Comparison of ENCODE assay signal across 8 cellular contexts in genomic region chr9:27276182-27277030, GRCh38. TPM values are rescaled to one million over a fixed set of nuclear protein-coding genes. Genes with fewer than 3 reads are reported as not detected.
DNase-seq lines count a peak whose midpoint lies in the region; ATAC-seq and TF ChIP-seq lines count a peak whose summit lies in the region.

No MANE protein-coding gene starts in this region.

- intact Hi-C loops in dorsolateral prefrontal cortex (cut with DNase I), result loop anchor here (10.0 kb wide), 2 partner anchors 242 to 268 kb away; no protein-coding TSS in a partner anchor

- H3K4me3 ChIP-seq in Jurkat, Clone E6-1 (ENCODE audit: low read length), result no peak overlapping the region
- H3K4me3 ChIP-seq in dorsolateral prefrontal cortex, result peak overlapping the region in 55 of 59 donors; percentile 7 to 61 (median 38)

- TF ChIP-seq CTCF in AG09319 (IDR thresholded peaks at IDR 0.05; ENCODE audit: low read depth, low read length) (peak; percentile 61), dorsolateral prefrontal cortex (IDR thresholded peaks at IDR 0.05 in 54 of 56, conservative IDR thresholded peaks at IDR 0.05 in 2 of 56; ENCODE audit: low read depth in 1 of 56, partially characterized antibody in 56 of 56) (peak; percentile 68 to 99 (median 84))

- H3K27ac ChIP-seq in dorsolateral prefrontal cortex, result peak overlapping the region in 2 of 59 donors; percentile 1 to 10

- peak; percentile 69 for ATAC-seq in GM18502 (IDR thresholded peaks at IDR 0.05; ENCODE audit: poor library complexity, unreplicated experiment)
- no peak for ATAC-seq in GM21737 (IDR thresholded peaks at IDR 0.05; ENCODE audit: unreplicated experiment)

- no peaks in the 10 kb centered on the region for H3K27me3 ChIP-seq in dorsolateral prefrontal cortex

- DNase-seq in AG09319 (ENCODE audit: extremely low read depth, low read depth) (peak; percentile 11), OCI-M1 (lab: John Stamatoyannopoulos, UW) (peak; percentile 86), dorsolateral prefrontal cortex (no peak), midbrain (lab: John Stamatoyannopoulos, UW) (peak; percentile 62), cerebellar nuclear complex (lab: John Stamatoyannopoulos, UW) (no peak)
- DNase-seq in Jurkat, Clone E6-1 (ENCODE audit: low read depth, low spot score), result peak; percentile 51

RNA-seq across cellular contexts. Expression of gene EQTN, which starts 20.5 kb away (rescaled TPM):
- polyA plus RNA-seq in Jurkat, Clone E6-1 (2012; ENCODE audit: insufficient read depth, insufficient read length), result not detected
- 1 to 10 TPM in 84 of 120 experiments, under 1 TPM in 23, not detected in 13; 0.54 to 6.9 (median 1.5) TPM for total RNA-seq in dorsolateral prefrontal cortex

Comparison
In these comparisons a context has a peak if more than half of its experiments do, and no peak if none do; other contexts are left out.
1. DNase-seq: peak in AG09319 (single experiment), Jurkat, Clone E6-1 (single experiment), OCI-M1 (single experiment) and midbrain (single experiment); none in dorsolateral prefrontal cortex (0 of 10) and cerebellar nuclear complex (0 of 2).